18 cellular contexts compared by ENCODE assay signal in genomic region chr1:20320734-20321133, GRCh38. TPM values are rescaled to one million over a fixed set of nuclear protein-coding genes. Genes with fewer than 3 reads are reported as not detected.
DNase-seq lines count a peak whose midpoint lies in the region; ATAC-seq and TF ChIP-seq lines count a peak whose summit lies in the region.
"Had no signal": no experiment of that assay in that cellular context is flagged by ENCODE, and none has a peak within 500 bp of the region (broad histone marks: within the 10 kb centered on the region; RNA-seq: fewer than 3 reads in every experiment).

No MANE protein-coding gene starts in this region.

- H3K4me3 ChIP-seq in HEK293 (ENCODE audit: low read depth, low read length), result no peak overlapping the region
- H3K4me3 ChIP-seq: MG63, Peyer's patch had no signal

- peak overlapping the region; percentile 8 for H3K4me3 Mint-ChIP-seq in activated T-cell treated with anti-CD3 and anti-CD28 coated beads, Interleukin-2, amount 50 U/mL, for 4 hours
- no peak overlapping the region for H3K4me3 Mint-ChIP-seq in activated naive CD8-positive, alpha-beta T cell treated with anti-CD3 and anti-CD28 coated beads, Interleukin-2, amount 10 ng/mL, durations not matched to agents 7 days and 5 days
- H3K4me3 Mint-ChIP-seq in stimulated activated effector memory CD8-positive, alpha-beta T cell treated with anti-CD3 and anti-CD28 coated beads, Interleukin-12 subunit alpha, Interleukin-12 subunit beta, amount 100 ng/mL, for 72 hours, result peak overlapping the region; percentile 34
- H3K4me3 Mint-ChIP-seq: HFFc6 had no signal

- H3K36me3 Mint-ChIP-seq in activated T-cell treated with anti-CD3 and anti-CD28 coated beads, Interleukin-2, amount 50 U/mL, for 4 hours (ENCODE audit: insufficient read depth), result no peaks in the 10 kb centered on the region
- no peaks in the 10 kb centered on the region for H3K36me3 Mint-ChIP-seq in activated naive CD8-positive, alpha-beta T cell treated with anti-CD3 and anti-CD28 coated beads, Interleukin-2, amount 10 ng/mL, durations not matched to agents 7 days and 5 days
- H3K36me3 Mint-ChIP-seq in stimulated activated effector memory CD8-positive, alpha-beta T cell treated with anti-CD3 and anti-CD28 coated beads, Interleukin-12 subunit alpha, Interleukin-12 subunit beta, amount 100 ng/mL, for 72 hours, result no peaks in the 10 kb centered on the region

- POLR2A ChIA-PET in HEK293 (lab: Yijun Ruan, JAX), result interaction anchor here (0.6 kb wide), 1 partner anchor 23 kb away, joined by 7 read pairs; no protein-coding TSS in a partner anchor
- POLR2A ChIA-PET in activated naive CD8-positive, alpha-beta T cell treated with anti-CD3 and anti-CD28 coated beads, Interleukin-2, amount 10 ng/mL, durations not matched to agents 7 days and 5 days (lab: Charles Lee), result interaction anchor here (0.6 kb wide), 1 partner anchor 347 kb away, joined by 3 read pairs; no protein-coding TSS in a partner anchor

- no peak for TF ChIP-seq CTCF in HEK293 (tag by site-specific recombination; IDR thresholded peaks at IDR 0.05)

- H3K4me1 Mint-ChIP-seq in activated T-cell treated with anti-CD3 and anti-CD28 coated beads, Interleukin-2, amount 50 U/mL, for 4 hours (ENCODE audit: low read depth), result peaks cover 33% of the 10 kb centered on the region
- H3K4me1 Mint-ChIP-seq in activated naive CD8-positive, alpha-beta T cell treated with anti-CD3 and anti-CD28 coated beads, Interleukin-2, amount 10 ng/mL, durations not matched to agents 7 days and 5 days, result peaks cover 20% of the 10 kb centered on the region
- peaks cover 30% of the 10 kb centered on the region for H3K4me1 Mint-ChIP-seq in stimulated activated effector memory CD8-positive, alpha-beta T cell treated with anti-CD3 and anti-CD28 coated beads, Interleukin-12 subunit alpha, Interleukin-12 subunit beta, amount 100 ng/mL, for 72 hours

- CTCF ChIA-PET in HEK293 (lab: Yijun Ruan, JAX), result interaction anchor here (0.6 kb wide), 1 partner anchor 120 kb away, joined by 4 read pairs; no protein-coding TSS in a partner anchor

- no peak for DNase-seq in activated T-cell treated with anti-CD3 and anti-CD28 coated beads, Interleukin-2, amount 50 U/mL, for 4 hours
- DNase-seq in activated T-cell treated with anti-CD3 and anti-CD28 coated beads for 4 hours (no peak), SHP77 treated with DMSO at 0.1 percent for 48 hours (lab: John Stamatoyannopoulos, UW) (no peak)
- no peak for DNase-seq in activated naive CD8-positive, alpha-beta T cell treated with anti-CD3 and anti-CD28 coated beads, Interleukin-2, amount 10 ng/mL, durations not matched to agents 7 days and 5 days
- DNase-seq in stimulated activated effector memory CD8-positive, alpha-beta T cell treated with anti-CD3 and anti-CD28 coated beads, Interleukin-12 subunit alpha, Interleukin-12 subunit beta, amount 100 ng/mL, for 72 hours (ENCODE audit: low spot score in 2 of 2), result no peak
- DNase-seq: EL, HFFc6, MG63, NCI-H1092, NCI-H510A treated with DMSO at 0.1 percent for 48 hours, Peyer's patch had no signal

- peak overlapping the region; percentile 3 for H3K27ac Mint-ChIP-seq in activated naive CD8-positive, alpha-beta T cell treated with anti-CD3 and anti-CD28 coated beads, Interleukin-2, amount 10 ng/mL, durations not matched to agents 7 days and 5 days
- peak overlapping the region; percentile 55 for H3K27ac Mint-ChIP-seq in stimulated activated effector memory CD8-positive, alpha-beta T cell treated with anti-CD3 and anti-CD28 coated beads, Interleukin-12 subunit alpha, Interleukin-12 subunit beta, amount 100 ng/mL, for 72 hours
- H3K27ac Mint-ChIP-seq: HFFc6 had no signal

- no peak overlapping the region for H3K27ac ChIP-seq in HEK293 (ENCODE audit: extremely low read depth, low read depth, low read length)
- H3K27ac ChIP-seq: KMS-11, Peyer's patch had no signal

- H3K27me3 Mint-ChIP-seq in activated T-cell treated with anti-CD3 and anti-CD28 coated beads, Interleukin-2, amount 50 U/mL, for 4 hours (ENCODE audit: low read depth), result no peaks in the 10 kb centered on the region
- peaks cover 8% of the 10 kb centered on the region for H3K27me3 Mint-ChIP-seq in activated naive CD8-positive, alpha-beta T cell treated with anti-CD3 and anti-CD28 coated beads, Interleukin-2, amount 10 ng/mL, durations not matched to agents 7 days and 5 days

- H3K4me1 ChIP-seq in HEK293 (ENCODE audit: control insufficient read depth, insufficient read depth, low read length), result no peaks in the 10 kb centered on the region

- H3K9me3 Mint-ChIP-seq in activated T-cell treated with anti-CD3 and anti-CD28 coated beads, Interleukin-2, amount 50 U/mL, for 4 hours, result no peaks in the 10 kb centered on the region
- no peaks in the 10 kb centered on the region for H3K9me3 Mint-ChIP-seq in activated naive CD8-positive, alpha-beta T cell treated with anti-CD3 and anti-CD28 coated beads, Interleukin-2, amount 10 ng/mL, durations not matched to agents 7 days and 5 days
- H3K9me3 Mint-ChIP-seq in stimulated activated effector memory CD8-positive, alpha-beta T cell treated with anti-CD3 and anti-CD28 coated beads, Interleukin-12 subunit alpha, Interleukin-12 subunit beta, amount 100 ng/mL, for 72 hours, result no peaks in the 10 kb centered on the region
- H3K9me3 Mint-ChIP-seq: HFFc6 had no signal

- no peak for ATAC-seq in activated T-cell treated with anti-CD3 and anti-CD28 coated beads, Interleukin-2, amount 50 U/mL, for 4 hours
- ATAC-seq in activated naive CD8-positive, alpha-beta T cell treated with anti-CD3 and anti-CD28 coated beads, Interleukin-2, amount 10 ng/mL, durations not matched to agents 7 days and 5 days (ENCODE audit: low read depth), result no peak
- no peak for ATAC-seq in stimulated activated effector memory CD8-positive, alpha-beta T cell treated with anti-CD3 and anti-CD28 coated beads, Interleukin-12 subunit alpha, Interleukin-12 subunit beta, amount 100 ng/mL, for 72 hours
- ATAC-seq in HG03095 (IDR thresholded peaks at IDR 0.05; ENCODE audit: unreplicated experiment), result no peak
- ATAC-seq in GM21529 (IDR thresholded peaks at IDR 0.05; ENCODE audit: unreplicated experiment), result no peak
- ATAC-seq: HepG2, Right ventricle myocardium inferior had no signal

- no peaks in the 10 kb centered on the region for H3K9me3 ChIP-seq in HEK293 (ENCODE audit: control insufficient read depth, insufficient read depth, low read depth, low read length)
- H3K9me3 ChIP-seq: MG63, Peyer's patch had no signal

- H3K36me3 ChIP-seq in HEK293 (ENCODE audit: control insufficient read depth in 2 of 2, insufficient read depth in 1 of 2, low read length in 2 of 2), result no peaks in the 10 kb centered on the region
- H3K36me3 ChIP-seq: MG63, Peyer's patch had no signal

TF ChIP-seq in HEK293, 187 proteins besides CTCF, POLR2A, EP300 and RAD21:
- TF ChIP-seq ZNF155 (tag by site-specific recombination; IDR thresholded peaks at IDR 0.05) (no peak), ZFHX2 (tag by site-specific recombination; conservative IDR thresholded peaks at IDR 0.05) (peak; percentile 72), ZNF114 (tag by site-specific recombination; IDR thresholded peaks at IDR 0.05) (no peak), ZNF433 (tag by site-specific recombination; IDR thresholded peaks at IDR 0.05; ENCODE audit: low read depth) (no peak), PRDM6 (tag by site-specific recombination; IDR thresholded peaks at IDR 0.05) (no peak), ZNF146 (tag by site-specific recombination; IDR thresholded peaks at IDR 0.05) (no peak), SP7 (tag by site-specific recombination; IDR thresholded peaks at IDR 0.05) (no peak), ZEB2 (tag by site-specific recombination; IDR thresholded peaks at IDR 0.05) (no peak), EGR2 (tag by site-specific recombination; IDR thresholded peaks at IDR 0.05; ENCODE audit: low read depth) (peak; percentile 87), GLIS2 (tag by site-specific recombination; IDR thresholded peaks at IDR 0.05) (no peak)

RNA-seq across cellular contexts. Expression of gene VWA5B1, which starts 30.1 kb away (rescaled TPM):
- not detected for total RNA-seq in activated T-cell treated with anti-CD3 and anti-CD28 coated beads, Interleukin-2, amount 50 U/mL, for 4 hours
- not detected for total RNA-seq in activated naive CD8-positive, alpha-beta T cell treated with anti-CD3 and anti-CD28 coated beads, Interleukin-2, amount 10 ng/mL, durations not matched to agents 7 days and 5 days
- total RNA-seq: A673, HepG2, HFFc6, Peyer's patch, Right ventricle myocardium inferior had no signal
